ENCODE assay signal across 7 cellular contexts in the genomic region with DNA sequence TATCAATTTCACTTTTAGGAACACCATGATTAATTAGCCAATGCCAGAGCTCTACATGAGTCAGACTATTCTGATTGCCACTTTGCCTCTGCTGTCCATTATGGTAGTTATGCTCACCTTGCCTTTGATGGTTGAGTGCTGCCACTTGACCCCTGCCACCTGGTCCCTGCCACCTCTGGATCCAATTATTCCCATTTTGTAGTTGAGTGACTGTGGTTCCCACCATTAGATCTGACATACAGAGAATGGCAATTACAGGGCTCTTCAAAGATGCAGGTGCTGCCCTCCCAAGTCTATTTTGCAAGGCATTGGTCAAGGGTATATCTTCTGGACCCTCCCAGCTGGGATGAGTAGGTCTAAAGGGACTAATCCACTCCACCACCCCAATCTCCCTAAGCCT. TPM values are rescaled to one million over a fixed set of nuclear protein-coding genes. Genes with fewer than 3 reads are reported as not detected.
"Had no signal": no experiment of that assay in that cellular context is flagged by ENCODE, and none has a peak within 500 bp of the region (broad histone marks: within the 10 kb centered on the region; RNA-seq: fewer than 3 reads in every experiment).

No MANE protein-coding gene starts in this region.

RNA-seq across cellular contexts. Expression of a gene that starts 8.3 kb away (rescaled TPM):
- total RNA-seq: OCI-LY7, PC-3, PC-9, RPMI7951, SJCRH30, SJSA1, SK-MEL-5 had no signal
